8 cellular contexts compared by ENCODE assay signal in the genomic region with DNA sequence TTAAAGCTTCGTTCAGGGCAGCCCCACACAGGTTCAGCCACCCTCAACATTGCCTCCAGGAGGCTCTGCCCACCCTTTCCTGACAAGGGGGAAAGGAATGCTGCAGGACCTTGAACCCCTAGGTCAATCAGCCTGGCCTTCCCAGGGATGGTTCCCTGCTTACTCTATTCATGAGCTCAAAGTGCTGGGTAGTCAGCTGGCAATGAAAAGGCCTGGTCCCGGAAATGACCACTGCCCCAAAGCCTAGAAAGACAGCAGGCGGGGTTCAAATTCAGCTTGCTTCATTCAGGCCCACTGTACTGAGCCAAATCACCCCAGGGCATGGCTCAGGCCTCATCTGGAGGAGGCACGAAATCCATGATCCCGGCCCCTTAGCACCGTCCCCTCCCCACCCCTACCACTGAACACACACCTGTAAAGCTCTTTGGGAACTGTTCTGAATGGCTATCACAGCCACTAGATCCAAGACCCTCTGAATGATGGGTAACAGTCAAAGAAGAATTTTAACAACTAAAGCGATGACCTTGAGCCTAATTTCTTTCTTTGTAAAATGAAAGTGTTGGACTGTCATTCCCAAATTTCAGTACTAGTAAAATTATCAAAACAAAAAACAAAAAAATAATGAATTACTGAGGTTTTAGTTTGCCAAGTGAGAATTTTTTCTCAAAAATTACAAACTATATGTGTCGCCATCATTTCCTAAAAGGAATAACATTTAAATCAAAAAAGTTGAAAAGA. TPM values are rescaled to one million over a fixed set of nuclear protein-coding genes. Genes with fewer than 3 reads are reported as not detected.
DNase-seq lines count a peak whose midpoint lies in the region; ATAC-seq, FAIRE-seq and TF ChIP-seq lines count a peak whose summit lies in the region.

No MANE protein-coding gene starts in this region.

- peaks cover 5 to 44% (median 30%) of the 10 kb centered on the region in 4 donors for H3K4me1 Mint-ChIP-seq in CD4-positive, CD25-positive, alpha-beta regulatory T cell
- H3K4me1 Mint-ChIP-seq in central memory CD8-positive, alpha-beta T cell: peaks cover 39% of the 10 kb centered on the region

- H2AFZ ChIP-seq in HepG2 (ENCODE audit: low read length): no peak overlapping the region

- H3K4me1 ChIP-seq in CD4-positive, CD25-positive, alpha-beta regulatory T cell (ENCODE audit: control insufficient read depth, insufficient read depth, low read length, poor library complexity, severe bottlenecking): peaks cover 20% of the 10 kb centered on the region
- peaks cover 36% of the 10 kb centered on the region for H3K4me1 ChIP-seq in HepG2 (ENCODE audit: insufficient read depth, low read length)
- peaks cover 0 to 47% (median 12%) of the 10 kb centered on the region in 4 donors for H3K4me1 ChIP-seq in tibial nerve

- H3K27me3 ChIP-seq in CD4-positive, CD25-positive, alpha-beta regulatory T cell (ENCODE audit: control insufficient read depth, insufficient read depth, low read length): no peaks in the 10 kb centered on the region
- H3K27me3 ChIP-seq in HepG2 (ENCODE audit: control insufficient read depth in 1 of 2, insufficient read depth in 2 of 2, low read length in 2 of 2) (no peaks in the 10 kb centered on the region), tibial nerve (no peaks in the 10 kb centered on the region)

- H3K9me3 ChIP-seq in CD4-positive, CD25-positive, alpha-beta regulatory T cell (ENCODE audit: control insufficient read depth in 2 of 2, low read length in 2 of 2): no peaks in the 10 kb centered on the region
- H3K9me3 ChIP-seq in HepG2 (ENCODE audit: low read length) (no peaks in the 10 kb centered on the region), tibial nerve (no peaks in the 10 kb centered on the region)

- peaks cover 0 to 2% (median 0%) of the 10 kb centered on the region in 7 donors for H3K9me3 Mint-ChIP-seq in CD4-positive, CD25-positive, alpha-beta regulatory T cell
- no peaks in the 10 kb centered on the region for H3K9me3 Mint-ChIP-seq in central memory CD8-positive, alpha-beta T cell

- H3K36me3 Mint-ChIP-seq in CD4-positive, CD25-positive, alpha-beta regulatory T cell: no peaks in the 10 kb centered on the region
- H3K36me3 Mint-ChIP-seq in central memory CD8-positive, alpha-beta T cell (ENCODE audit: insufficient read depth): peaks cover 6% of the 10 kb centered on the region

- peak overlapping the region; percentile 92 to 99 (median 96) for H3K4me3 Mint-ChIP-seq in CD4-positive, CD25-positive, alpha-beta regulatory T cell
- H3K4me3 Mint-ChIP-seq in central memory CD8-positive, alpha-beta T cell: peak overlapping the region; percentile 90

- no peak for TF ChIP-seq CTCF in LNCaP clone FGC (IDR thresholded peaks at IDR 0.05; ENCODE audit: control insufficient read depth, extremely low read depth, insufficient read depth)
- TF ChIP-seq CTCF in HepG2 (CRISPR knock-in tag; IDR thresholded peaks at IDR 0.05): peak; percentile 41
- TF ChIP-seq CTCF in tibial nerve (IDR thresholded peaks at IDR 0.05): no peak

- POLR2A ChIA-PET in HepG2 (lab: Yijun Ruan, JAX): interaction anchor here (0.8 to 2.5 kb wide), 13 partner anchors 11 to 323 kb away, joined by 3 to 36 read pairs (median 4); a partner anchor contains a TSS

- no peak for DNase-seq in CD4-positive, CD25-positive, alpha-beta regulatory T cell
- DNase-seq in LNCaP clone FGC (ENCODE audit: low read depth) (no peak), HepG2 (ENCODE audit: low spot score) (peak; percentile 97), tibial nerve (ENCODE audit: low spot score in 2 of 2) (no peak), KBM-7 (no peak)
- no peak for DNase-seq in central memory CD8-positive, alpha-beta T cell (ENCODE audit: low spot score in 2 of 2)
- no peak for DNase-seq in stimulated activated CD4-positive, alpha-beta T cell treated with anti-CD3 and anti-CD28 coated beads, Interleukin-2, amount 100 ng/mL, for 48 hours

- TF ChIP-seq EP300 in HepG2 (IDR thresholded peaks at IDR 0.05; ENCODE audit: low read depth in 2 of 2, low read length in 2 of 2): peak; percentile 26 to 67; a peak in 2 of 4 replicates
- peak; percentile 51; the same call in 1 of the 2 replicates for TF ChIP-seq EP300 in HepG2 (CRISPR knock-in tag; IDR thresholded peaks at IDR 0.05; ENCODE audit: borderline replicate concordance)
- no peak for TF ChIP-seq EP300 in tibial nerve (IDR thresholded peaks at IDR 0.05)

- CTCF ChIA-PET in HepG2 (lab: Yijun Ruan, JAX; ENCODE audit: low intra/inter-chr PET ratio, low total read pairs): no interaction called here

- WGBS in HepG2 (ENCODE audit: low lambda C conversion rate): under 1% methylated on average over 7 of the region's 8 CpGs
- 27 to 35% methylated on average over 8 of the region's 8 CpGs for WGBS in tibial nerve, 2 donors

- intact Hi-C loops in HepG2 (cut with micrococcal nuclease; ENCODE audit: unreplicated experiment): loop anchor here (1.0 to 2.0 kb wide), 3 partner anchors 21 to 38 kb away; a partner anchor contains a TSS

- no peak for ATAC-seq in CD4-positive, CD25-positive, alpha-beta regulatory T cell (ENCODE audit: low read depth in 2 of 2)
- no peak for ATAC-seq in central memory CD8-positive, alpha-beta T cell (replicated peaks; ENCODE audit: extremely low read depth, poor library complexity, severe bottlenecking)
- ATAC-seq in HepG2 (peak; percentile 93), HG02885 (IDR thresholded peaks at IDR 0.05; ENCODE audit: poor library complexity, unreplicated experiment) (no peak)

- peak; percentile 67 to 79 for TF ChIP-seq POLR2A in HepG2 (IDR thresholded peaks at IDR 0.05; ENCODE audit: insufficient read depth in 1 of 2, low read depth in 2 of 2, low read length in 2 of 2)
- TF ChIP-seq POLR2A in tibial nerve (IDR thresholded peaks at IDR 0.05): no peak

- no peaks in the 10 kb centered on the region for H3K36me3 ChIP-seq in CD4-positive, CD25-positive, alpha-beta regulatory T cell (ENCODE audit: control insufficient read depth, insufficient read depth, low read length)
- H3K36me3 ChIP-seq in HepG2 (replicated peaks in 1 of 2; ENCODE audit: control insufficient read depth in 1 of 2, insufficient read depth in 2 of 2, low read length in 2 of 2) (peaks cover 3 to 5% of the 10 kb centered on the region in 2 experiments; a peak in 3 of 5 replicates), tibial nerve (no peaks in the 10 kb centered on the region)

- peak overlapping the region; percentile 93 for H3K9ac ChIP-seq in HepG2 (ENCODE audit: insufficient read depth, low read depth, low read length)

- FAIRE-seq in HepG2 (lab: Jason Lieb, UNC): peak; percentile 93

- in situ Hi-C loops in HepG2 (cut with HindIII; ENCODE audit: extremely low pct_ligation_motif_present, low pct_unique_long_range_greater_than_20kb) (no loop called here), KBM-7 (cut with MboI; ENCODE audit: low pct_unique_long_range_greater_than_20kb, low sequenced_read_pairs) (no loop called here)

- H3K79me2 ChIP-seq in HepG2 (ENCODE audit: insufficient read depth, low read length): peaks cover 50% of the 10 kb centered on the region

- H4K20me1 ChIP-seq in HepG2 (ENCODE audit: insufficient read depth, low read length): peaks cover 28% of the 10 kb centered on the region

- TSS peak; percentile 89 for BruUV-seq in HepG2 (replicated peaks; lab: Mats Ljungman, UMichigan)

- TF ChIP-seq RAD21 in HepG2 (CRISPR knock-in tag; IDR thresholded peaks at IDR 0.05): peak; percentile 12; the same call in 1 of the 2 replicates

- peak overlapping the region; percentile 77 for H3K4me3 ChIP-seq in CD4-positive, CD25-positive, alpha-beta regulatory T cell (ENCODE audit: low read depth, low read length)
- H3K4me3 ChIP-seq in LNCaP clone FGC (ENCODE audit: low read depth, low read length): peak overlapping the region; percentile 65
- H3K4me3 ChIP-seq in HepG2 (replicated peaks in 1 of 3; ENCODE audit: insufficient read depth in 1 of 3, low read depth in 2 of 3, low read length in 3 of 3): peak overlapping the region; percentile 70 to 87 (median 83)
- H3K4me3 ChIP-seq in tibial nerve: peak overlapping the region; percentile 49 to 90 (median 74)

- no peaks in the 10 kb centered on the region for H3K27me3 Mint-ChIP-seq in CD4-positive, CD25-positive, alpha-beta regulatory T cell
- H3K27me3 Mint-ChIP-seq in central memory CD8-positive, alpha-beta T cell: no peaks in the 10 kb centered on the region

- H3K27ac ChIP-seq in CD4-positive, CD25-positive, alpha-beta regulatory T cell (ENCODE audit: insufficient read depth, low read length, poor library complexity, severe bottlenecking): no peak overlapping the region
- H3K27ac ChIP-seq in HepG2 (ENCODE audit: extremely low read length, insufficient read depth, low read length) (peak overlapping the region; percentile 78), tibial nerve (peak overlapping the region; percentile 87 to 95 (median 89))

- H3K4me2 ChIP-seq in HepG2 (ENCODE audit: low read depth, low read length): peak overlapping the region; percentile 70

- H3K27ac Mint-ChIP-seq in CD4-positive, CD25-positive, alpha-beta regulatory T cell: peak overlapping the region; percentile 92 to 96 (median 94)
- peak overlapping the region; percentile 91 for H3K27ac Mint-ChIP-seq in central memory CD8-positive, alpha-beta T cell (ENCODE audit: low read depth)

RNA-seq across cellular contexts. Expression of a gene that starts 1.0 kb away (rescaled TPM):
- 19.2 TPM for total RNA-seq in CD4-positive, CD25-positive, alpha-beta regulatory T cell
- 10 to 100 TPM; 14.6 to 31.0 (median 24.0) TPM for polyA plus RNA-seq in CD4-positive, CD25-positive, alpha-beta regulatory T cell
- total RNA-seq in HepG2 (2016; rRNA removed; fragmentation: Illumina TruSeq; extraction: Trizol) (20.8 and 22.3 TPM in 2 replicates), tibial nerve (10 to 100 TPM; 25.7 to 32.0 (median 28.8) TPM)
- 3.9 and 5.6 TPM in 2 replicates for total RNA-seq in HepG2 (2016; cell fraction: cytosol; rRNA removed; fragmentation: Illumina TruSeq; extraction: Trizol; ENCODE audit: low read depth)
- 19.9 and 24.0 TPM in 2 replicates for total RNA-seq in HepG2 (2016; cell fraction: insoluble cytoplasmic fraction; rRNA removed; fragmentation: Illumina TruSeq; extraction: Trizol)
- 5.5 and 7.7 TPM in 2 replicates for total RNA-seq in HepG2 (2016; cell fraction: membrane; rRNA removed; fragmentation: Illumina TruSeq; extraction: Trizol)
- 12.6 and 14.4 TPM in 2 replicates for total RNA-seq in HepG2 (2016; cell fraction: nucleus; rRNA removed; fragmentation: Illumina TruSeq; extraction: Trizol)
- 25.8 and 29.7 TPM in 2 replicates for polyA plus RNA-seq in HepG2 (2011; rRNA removed)
- 14.7 and 17.8 TPM in 2 replicates for polyA plus RNA-seq in HepG2 (2011; cell fraction: cytosol; rRNA removed)
- 19.4 and 22.1 TPM in 2 replicates for polyA plus RNA-seq in HepG2 (2011; cell fraction: nucleus; rRNA removed)
- polyA plus RNA-seq in HepG2 (2012): 13.7 and 15.6 TPM in 2 replicates
- 4.0 and 4.5 TPM in 2 replicates for polyA plus RNA-seq in HepG2 (2016; cell fraction: cytosol; fragmentation: Illumina TruSeq; extraction: Trizol; ENCODE audit: low read depth)
- 14.1 and 16.1 TPM in 2 replicates for polyA plus RNA-seq in HepG2 (2016; cell fraction: insoluble cytoplasmic fraction; fragmentation: Illumina TruSeq; extraction: Trizol; ENCODE audit: low read depth)
- polyA plus RNA-seq in HepG2 (2016; cell fraction: membrane; fragmentation: Illumina TruSeq; extraction: Trizol; ENCODE audit: low read depth): 3.7 and 3.8 TPM in 2 replicates
- 29.6 and 30.0 TPM in 2 replicates for polyA plus RNA-seq in HepG2 (2016; cell fraction: nucleus; fragmentation: Illumina TruSeq; extraction: Trizol; ENCODE audit: insufficient read depth, low read depth)
- 30.5 and 51.3 TPM in 2 replicates for polyA minus RNA-seq in HepG2 (2011; rRNA and poly(A)+ RNA removed; ENCODE audit: low replicate concordance)
- 14.4 and 19.8 TPM in 2 replicates for polyA minus RNA-seq in HepG2 (2011; cell fraction: cytosol; rRNA and poly(A)+ RNA removed)
- polyA minus RNA-seq in HepG2 (2011; cell fraction: nucleus; rRNA and poly(A)+ RNA removed): 16.4 and 18.4 TPM in 2 replicates

RNA-seq across cellular contexts. Expression of a gene that starts 20.9 kb away (rescaled TPM):
- total RNA-seq in CD4-positive, CD25-positive, alpha-beta regulatory T cell: 11.4 TPM
- polyA plus RNA-seq in CD4-positive, CD25-positive, alpha-beta regulatory T cell: 10 to 100 TPM; 10.6 to 15.5 (median 13.4) TPM
- 9.9 and 11.2 TPM in 2 replicates for total RNA-seq in HepG2 (2016; rRNA removed; fragmentation: Illumina TruSeq; extraction: Trizol)
- 27.1 and 31.4 TPM in 2 replicates for total RNA-seq in HepG2 (2016; cell fraction: cytosol; rRNA removed; fragmentation: Illumina TruSeq; extraction: Trizol; ENCODE audit: low read depth)
- 7.7 and 8.5 TPM in 2 replicates for total RNA-seq in HepG2 (2016; cell fraction: insoluble cytoplasmic fraction; rRNA removed; fragmentation: Illumina TruSeq; extraction: Trizol)
- total RNA-seq in HepG2 (2016; cell fraction: membrane; rRNA removed; fragmentation: Illumina TruSeq; extraction: Trizol): 39.7 and 40.1 TPM in 2 replicates
- total RNA-seq in HepG2 (2016; cell fraction: nucleus; rRNA removed; fragmentation: Illumina TruSeq; extraction: Trizol): 4.1 and 4.4 TPM in 2 replicates
- polyA plus RNA-seq in HepG2 (2011; rRNA removed): 14.2 and 16.0 TPM in 2 replicates
- polyA plus RNA-seq in HepG2 (2011; cell fraction: cytosol; rRNA removed): 13.8 and 14.2 TPM in 2 replicates
- polyA plus RNA-seq in HepG2 (2011; cell fraction: nucleus; rRNA removed): 3.6 and 5.4 TPM in 2 replicates
- 6.9 and 8.8 TPM in 2 replicates for polyA plus RNA-seq in HepG2 (2012)
- polyA plus RNA-seq in HepG2 (2016; cell fraction: cytosol; fragmentation: Illumina TruSeq; extraction: Trizol; ENCODE audit: low read depth): 91.7 and 93.4 TPM in 2 replicates
- 15.2 and 16.0 TPM in 2 replicates for polyA plus RNA-seq in HepG2 (2016; cell fraction: insoluble cytoplasmic fraction; fragmentation: Illumina TruSeq; extraction: Trizol; ENCODE audit: low read depth)
- polyA plus RNA-seq in HepG2 (2016; cell fraction: membrane; fragmentation: Illumina TruSeq; extraction: Trizol; ENCODE audit: low read depth): 66.7 and 74.8 TPM in 2 replicates
- polyA plus RNA-seq in HepG2 (2016; cell fraction: nucleus; fragmentation: Illumina TruSeq; extraction: Trizol; ENCODE audit: insufficient read depth, low read depth): 10.1 and 10.4 TPM in 2 replicates
- polyA minus RNA-seq in HepG2 (2011; rRNA and poly(A)+ RNA removed; ENCODE audit: low replicate concordance): 31.2 and 45.4 TPM in 2 replicates
- 5.8 and 6.0 TPM in 2 replicates for polyA minus RNA-seq in HepG2 (2011; cell fraction: cytosol; rRNA and poly(A)+ RNA removed)
- polyA minus RNA-seq in HepG2 (2011; cell fraction: nucleus; rRNA and poly(A)+ RNA removed): 4.4 and 5.1 TPM in 2 replicates
- total RNA-seq in tibial nerve: 10 to 100 TPM; 12.9 to 18.2 (median 15.1) TPM

RNA-seq across cellular contexts. Expression of a gene that starts 36.1 kb away (rescaled TPM):
- 45.8 TPM for total RNA-seq in CD4-positive, CD25-positive, alpha-beta regulatory T cell
- polyA plus RNA-seq in CD4-positive, CD25-positive, alpha-beta regulatory T cell: 100 to 1,000 TPM; 148 to 179 (median 159) TPM
- total RNA-seq in HepG2 (2016; rRNA removed; fragmentation: Illumina TruSeq; extraction: Trizol) (135 and 143 TPM in 2 replicates), tibial nerve (10 to 100 TPM; 61.8 to 90.2 (median 82.3) TPM)
- 121 and 142 TPM in 2 replicates for total RNA-seq in HepG2 (2016; cell fraction: cytosol; rRNA removed; fragmentation: Illumina TruSeq; extraction: Trizol; ENCODE audit: low read depth)
- 140 and 157 TPM in 2 replicates for total RNA-seq in HepG2 (2016; cell fraction: insoluble cytoplasmic fraction; rRNA removed; fragmentation: Illumina TruSeq; extraction: Trizol)
- total RNA-seq in HepG2 (2016; cell fraction: membrane; rRNA removed; fragmentation: Illumina TruSeq; extraction: Trizol): 117 and 135 TPM in 2 replicates
- 60.4 and 60.7 TPM in 2 replicates for total RNA-seq in HepG2 (2016; cell fraction: nucleus; rRNA removed; fragmentation: Illumina TruSeq; extraction: Trizol)
- 153 and 162 TPM in 2 replicates for polyA plus RNA-seq in HepG2 (2011; rRNA removed)
- polyA plus RNA-seq in HepG2 (2011; cell fraction: cytosol; rRNA removed): 180 and 315 TPM in 2 replicates
- 97.9 and 112 TPM in 2 replicates for polyA plus RNA-seq in HepG2 (2011; cell fraction: nucleus; rRNA removed)
- polyA plus RNA-seq in HepG2 (2012): 131 and 143 TPM in 2 replicates
- 161 and 177 TPM in 2 replicates for polyA plus RNA-seq in HepG2 (2016; cell fraction: cytosol; fragmentation: Illumina TruSeq; extraction: Trizol; ENCODE audit: low read depth)
- polyA plus RNA-seq in HepG2 (2016; cell fraction: insoluble cytoplasmic fraction; fragmentation: Illumina TruSeq; extraction: Trizol; ENCODE audit: low read depth): 160 and 176 TPM in 2 replicates
- polyA plus RNA-seq in HepG2 (2016; cell fraction: membrane; fragmentation: Illumina TruSeq; extraction: Trizol; ENCODE audit: low read depth): 136 TPM in 2 replicates
- polyA plus RNA-seq in HepG2 (2016; cell fraction: nucleus; fragmentation: Illumina TruSeq; extraction: Trizol; ENCODE audit: insufficient read depth, low read depth): 98.7 and 110 TPM in 2 replicates
- 157 and 159 TPM in 2 replicates for polyA minus RNA-seq in HepG2 (2011; rRNA and poly(A)+ RNA removed; ENCODE audit: low replicate concordance)
- 50.6 and 68.1 TPM in 2 replicates for polyA minus RNA-seq in HepG2 (2011; cell fraction: cytosol; rRNA and poly(A)+ RNA removed)
- 22.4 TPM in 2 replicates for polyA minus RNA-seq in HepG2 (2011; cell fraction: nucleus; rRNA and poly(A)+ RNA removed)

Comparison
In these comparisons a context has a peak if more than half of its experiments do, and no peak if none do; other contexts are left out.
1. POLR2A ChIP-seq: peak in HepG2 (2 of 2); none in tibial nerve (0 of 2).
2. Peak in every context shown above with its lines, with median percentiles within 50 percentile points of each other: H3K4me3 ChIP-seq.